9 cellular contexts compared by ENCODE assay signal in genomic region chr4:88573995-88574394, GRCh38. TPM values are rescaled to one million over a fixed set of nuclear protein-coding genes. Genes with fewer than 3 reads are reported as not detected.
A peak's percentile ranks its signal among the peaks of the same experiment; 100 is the strongest.
DNase-seq lines count a peak whose midpoint lies in the region; ATAC-seq and TF ChIP-seq lines count a peak whose summit lies in the region.
"Had no signal": no experiment of that assay in that cellular context is flagged by ENCODE, and none has a peak within 500 bp of the region (broad histone marks: within the 10 kb centered on the region; RNA-seq: fewer than 3 reads in every experiment).

No MANE protein-coding gene starts in this region.

- CTCF ChIA-PET in HCT116 (lab: Charles Lee) = interaction anchor here (0.9 to 1.7 kb wide), 5 partner anchors 10 to 217 kb away, joined by 3 to 7 read pairs (median 4); no protein-coding TSS in a partner anchor

- intact Hi-C loops in HCT116 (cut with micrococcal nuclease) (no loop called here), sciatic nerve (cut with DNase I) (no loop called here)

- TF ChIP-seq POLR2A in HCT116 (IDR thresholded peaks at IDR 0.05; ENCODE audit: borderline replicate concordance, extremely low read depth, insufficient read depth, insufficient read length) = no peak
- TF ChIP-seq POLR2A in gastroesophageal sphincter (IDR thresholded peaks at IDR 0.05) = no peak

- H3K36me3 ChIP-seq in HCT116 (ENCODE audit: control insufficient read depth in 1 of 2, insufficient read depth in 2 of 2, low read length in 2 of 2) (no peaks in the 10 kb centered on the region), gastroesophageal sphincter (no peaks in the 10 kb centered on the region)

- no peak overlapping the region for H3K9ac ChIP-seq in HCT116 (ENCODE audit: low read length)

- H4K20me1 ChIP-seq in HCT116 (ENCODE audit: insufficient read depth) = no peaks in the 10 kb centered on the region

- no peaks in the 10 kb centered on the region; the same call in 1 of the 2 replicates for H3K9me2 ChIP-seq in HCT116 (ENCODE audit: insufficient read depth)

- H3K4me3 ChIP-seq in HCT116 (replicated peaks in 1 of 2; ENCODE audit: low read depth in 1 of 2, low read length in 2 of 2) = no peak overlapping the region
- H3K4me3 ChIP-seq in gastroesophageal sphincter = no peak overlapping the region

- RAD21 ChIA-PET in HCT116 (lab: Charles Lee; ENCODE audit: low non-redundant PET in 1 of 2, low total read pairs in 2 of 2, uncharacterized antibody in 2 of 2, unreplicated experiment in 2 of 2) = no interaction called here

- TF ChIP-seq EP300 in gastroesophageal sphincter (IDR thresholded peaks at IDR 0.05) = no peak

- H3K4me1 ChIP-seq in HCT116 (ENCODE audit: control insufficient read depth in 1 of 2, insufficient read depth in 2 of 2, low read length in 2 of 2) (peaks cover 0 to 9% of the 10 kb centered on the region in 2 experiments; a peak in 2 of 4 replicates), gastroesophageal sphincter (peaks cover 7 to 9% (median 7%) of the 10 kb centered on the region in 3 donors)

- no peaks in the 10 kb centered on the region for H3K79me2 ChIP-seq in HCT116 (ENCODE audit: insufficient read depth, low read length)

- TF ChIP-seq CTCF in HCT116 (IDR thresholded peaks at IDR 0.05 in 2 of 3, conservative IDR thresholded peaks at IDR 0.05 in 1 of 3; ENCODE audit: borderline replicate concordance in 1 of 3, insufficient read depth in 1 of 3, low read depth in 2 of 3, low read length in 2 of 3) = peak; percentile 22 to 67 (median 58); a peak in 5 of 6 replicates
- peak in 3 of 4 experiments; percentile 30 to 53 (median 40) for TF ChIP-seq CTCF in gastroesophageal sphincter (IDR thresholded peaks at IDR 0.05)

- POLR2A ChIA-PET in HCT116 (lab: Charles Lee) = no interaction called here

- no peaks in the 10 kb centered on the region for H3K9me3 ChIP-seq in HCT116 (ENCODE audit: control insufficient read depth in 1 of 2, insufficient read depth in 1 of 2, low read depth in 1 of 2, low read length in 2 of 2)
- no peaks in the 10 kb centered on the region for H3K9me3 ChIP-seq in gastroesophageal sphincter

- WGBS in gastroesophageal sphincter (ENCODE audit: low coverage in 1 of 2), 2 donors = 0 to 40% methylated on average over 1 of the region's 2 CpGs

- TF ChIP-seq RAD21 in HCT116 (IDR thresholded peaks at IDR 0.05; ENCODE audit: low read depth) = peak; percentile 21

- H2AFZ ChIP-seq in HCT116 (ENCODE audit: low read depth, low read length, poor library complexity, severe bottlenecking) = peak overlapping the region; percentile 69

- ATAC-seq in HCT116 = peak; percentile 100
- no peak for ATAC-seq in gastroesophageal sphincter
- peak; percentile 39 for ATAC-seq in sciatic nerve

- DNase-seq in HCT116 (ENCODE audit: low read depth, low spot score) (peak; percentile 36), SK-N-DZ (ENCODE audit: low spot score) (peak; percentile 29), sciatic nerve (ENCODE audit: low spot score) (no peak), NCI-H2029 treated with DMSO at 0.1 percent for 48 hours (lab: John Stamatoyannopoulos, UW) (no peak), mucosa of gallbladder (ENCODE audit: low spot score) (no peak), NCI-H1417 treated with DMSO at 0.1 percent for 48 hours (lab: John Stamatoyannopoulos, UW) (no peak)
- DNase-seq: activated T-cell treated with anti-CD3 and anti-CD28 coated beads for 4 hours; stimulated activated CD4-positive, alpha-beta T cell treated with anti-CD3 and anti-CD28 coated beads, Interleukin-12 subunit alpha, Interleukin-12 subunit beta, amount 100 ng/mL, for 4 hours had no signal

- H3K27me3 ChIP-seq in HCT116 (ENCODE audit: insufficient read depth, low read length) = no peaks in the 10 kb centered on the region
- H3K27me3 ChIP-seq in gastroesophageal sphincter = no peaks in the 10 kb centered on the region

- no TSS peak for BruUV-seq in HCT116 (replicated peaks; lab: Mats Ljungman, UMichigan)

- H3K27ac ChIP-seq in HCT116 (ENCODE audit: low read depth, low read length) (no peak overlapping the region), gastroesophageal sphincter (peak overlapping the region in 2 of 4 donors; percentile 14 to 26)

- H3K4me2 ChIP-seq in HCT116 (ENCODE audit: low read length) = peak overlapping the region; percentile 19; the same call in 1 of the 2 replicates

TF ChIP-seq in HCT116, 20 proteins besides CTCF, POLR2A, EP300 and RAD21:
- no peak for TF ChIP-seq SRF (IDR thresholded peaks at IDR 0.05; ENCODE audit: low read depth)
- TF ChIP-seq EGR1 (IDR thresholded peaks at IDR 0.05; ENCODE audit: low read depth) = no peak

RNA-seq across cellular contexts. Expression of gene HERC3, which starts 18.3 kb away (rescaled TPM):
- total RNA-seq in HCT116 (2021; ENCODE audit: unreplicated experiment) (10.8 TPM), gastroesophageal sphincter (10 to 100 TPM; 45.0 to 60.7 (median 51.9) TPM), sciatic nerve (46.5 TPM), mucosa of gallbladder (41.0 TPM)
- 6.3 and 7.2 TPM in 2 replicates for polyA plus RNA-seq in HCT116 (2012)
- polyA plus RNA-seq in SK-N-DZ (2014; cell fraction: cytosol; rRNA removed) = 2.8 and 3.6 TPM in 2 replicates
- 5.7 and 11.0 TPM in 2 replicates for polyA plus RNA-seq in SK-N-DZ (2014; cell fraction: nucleus; rRNA removed)

RNA-seq across cellular contexts. Expression of gene PYURF, which starts 50.4 kb away (rescaled TPM):
- 50.9 TPM for total RNA-seq in HCT116 (2021; ENCODE audit: unreplicated experiment)
- polyA plus RNA-seq in HCT116 (2012) = 34.2 and 41.5 TPM in 2 replicates
- polyA plus RNA-seq in SK-N-DZ (2014; cell fraction: cytosol; rRNA removed) = 102 and 124 TPM in 2 replicates
- 63.1 and 80.7 TPM in 2 replicates for polyA plus RNA-seq in SK-N-DZ (2014; cell fraction: nucleus; rRNA removed)
- 100 to 1,000 TPM in 1 of 4 donors, 10 to 100 TPM in 3; 78.1 to 108 (median 96.4) TPM for total RNA-seq in gastroesophageal sphincter
- 69.5 TPM for total RNA-seq in sciatic nerve
- total RNA-seq in mucosa of gallbladder = 56.7 TPM

Comparison
In these comparisons a context has a peak if more than half of its experiments do, and no peak if none do; other contexts are left out.
1. DNase-seq: peak in HCT116 (single experiment) and SK-N-DZ (single experiment); none in sciatic nerve (single experiment), NCI-H2029 treated with DMSO at 0.1 percent for 48 hours (single experiment), mucosa of gallbladder (single experiment) and NCI-H1417 treated with DMSO at 0.1 percent for 48 hours (single experiment).